Comparison of ENCODE assay signal across 2 cellular contexts in the genomic region with DNA sequence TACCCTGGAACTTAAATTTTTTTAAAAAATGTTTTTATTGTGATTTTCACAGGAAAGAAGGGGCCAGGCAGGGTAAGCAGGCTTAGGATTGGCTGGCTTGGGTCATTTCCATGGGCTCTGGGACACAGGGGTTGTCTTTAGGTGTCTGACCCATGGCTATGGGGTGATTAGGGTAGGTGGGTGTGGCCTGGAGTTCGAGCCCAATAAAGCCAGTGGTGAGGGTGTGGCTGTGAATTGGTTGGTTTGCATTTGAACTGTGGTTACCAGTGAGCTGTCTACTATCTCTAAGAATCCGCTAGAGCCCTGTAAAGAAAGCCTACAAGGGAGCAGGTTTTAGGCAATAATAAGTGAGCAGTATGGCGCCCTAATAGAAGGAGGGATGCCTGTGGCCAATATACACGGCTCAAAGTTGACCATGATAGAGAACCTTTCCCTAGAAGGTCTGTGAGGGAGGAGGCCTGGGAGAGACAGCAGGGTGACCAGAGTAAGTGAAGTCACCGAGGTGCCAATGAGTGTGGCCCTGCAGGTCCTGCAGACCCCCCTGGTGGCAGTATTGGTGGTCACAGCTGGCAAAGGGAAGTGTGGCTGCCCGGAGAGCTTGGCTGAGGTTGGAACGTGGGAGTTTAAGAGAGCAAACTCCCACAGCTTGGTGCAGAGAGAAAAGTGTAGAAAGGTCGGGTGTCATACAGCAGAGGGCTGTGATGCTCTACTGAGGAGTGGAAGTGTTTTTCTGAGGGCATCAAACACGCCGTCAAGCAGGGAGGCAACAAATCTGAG.
TF ChIP-seq lines count a peak whose summit lies in the region.

No MANE protein-coding gene starts in this region.

TF ChIP-seq in GM23338, 12 proteins besides CTCF, POLR2A, EP300 and RAD21 (continues in another document):
- TF ChIP-seq ZNF462 (CRISPR knock-in tag; IDR thresholded peaks at IDR 0.05) (no peak), EZH2 (IDR thresholded peaks at IDR 0.05; ENCODE audit: low read depth, unreplicated experiment) (no peak), JUNB (IDR thresholded peaks at IDR 0.05; ENCODE audit: unreplicated experiment) (no peak), EZH2phosphoT487 (IDR thresholded peaks at IDR 0.05; ENCODE audit: unreplicated experiment) (no peak), NANOG (IDR thresholded peaks at IDR 0.05; ENCODE audit: borderline replicate concordance) (no peak), ZNF331 (CRISPR knock-in tag; IDR thresholded peaks at IDR 0.05; ENCODE audit: low read depth) (no peak), CREB1 (CRISPR knock-in tag; IDR thresholded peaks at IDR 0.05; ENCODE audit: low read depth) (no peak), REST (IDR thresholded peaks at IDR 0.05; ENCODE audit: unreplicated experiment) (no peak), ZNF114 (CRISPR knock-in tag; IDR thresholded peaks at IDR 0.05) (no peak), STAT1 (IDR thresholded peaks at IDR 0.05; ENCODE audit: unreplicated experiment) (no peak), POLR2AphosphoS5 (IDR thresholded peaks at IDR 0.05; ENCODE audit: low read depth) (no peak)

TF ChIP-seq in H1, 55 proteins besides CTCF, POLR2A, EP300 and RAD21 (continued from another document):
- TF ChIP-seq YY1 (IDR thresholded peaks at IDR 0.05; ENCODE audit: low read depth, low read length): no peak
- no peak for TF ChIP-seq CHD2 (IDR thresholded peaks at IDR 0.05; ENCODE audit: low read length)
- no peak for TF ChIP-seq CBX8 (IDR thresholded peaks at IDR 0.05; ENCODE audit: borderline replicate concordance, low read depth, low read length)
- TF ChIP-seq GABPA (IDR thresholded peaks at IDR 0.05; ENCODE audit: borderline replicate concordance, insufficient read depth, low read length): no peak
- TF ChIP-seq PHF8 (conservative IDR thresholded peaks at IDR 0.05; ENCODE audit: low read depth, low read length): no peak
- TF ChIP-seq KDM1A (IDR thresholded peaks at IDR 0.05; ENCODE audit: borderline replicate concordance, low read length): no peak
- no peak for TF ChIP-seq ZNF274 (IDR thresholded peaks at IDR 0.05; ENCODE audit: borderline replicate concordance, extremely low read depth, low read length)
- TF ChIP-seq JUND (IDR thresholded peaks at IDR 0.05; ENCODE audit: low read length): no peak
- TF ChIP-seq RXRA (IDR thresholded peaks at IDR 0.05; ENCODE audit: insufficient read depth, low read depth, low read length): no peak
- TF ChIP-seq CBX5 (IDR thresholded peaks at IDR 0.05; ENCODE audit: low read depth, low read length): no peak
- TF ChIP-seq TAF7 (optimal IDR thresholded peaks at IDR 0.05; ENCODE audit: borderline replicate concordance, low read depth, low read length): no peak
- no peak for TF ChIP-seq CTBP2 (IDR thresholded peaks at IDR 0.05; ENCODE audit: borderline replicate concordance, insufficient read depth, insufficient read length, low read length)
- no peak for TF ChIP-seq MAFK (IDR thresholded peaks at IDR 0.05; ENCODE audit: low read depth, low read length)
